ENCODE assay signal across 16 cellular contexts in the genomic region with DNA sequence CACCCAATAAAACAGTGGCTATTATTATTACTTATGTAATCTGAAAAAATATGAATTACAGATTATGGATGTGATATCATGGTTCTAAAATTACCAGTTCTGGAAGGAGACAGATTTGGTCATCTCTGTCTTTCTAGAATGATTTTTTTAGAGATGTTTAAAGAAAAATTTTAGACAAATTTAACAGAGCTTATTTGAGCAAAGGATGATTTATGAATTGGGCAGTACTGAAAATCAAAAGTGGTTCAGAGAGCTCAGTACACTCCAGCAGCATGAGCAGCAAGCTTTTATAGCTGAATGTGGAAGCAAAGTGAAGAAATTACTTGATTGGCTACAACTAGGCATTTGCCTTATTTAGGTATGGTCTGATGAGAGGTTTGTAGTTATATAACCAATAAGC. TPM values are rescaled to one million over a fixed set of nuclear protein-coding genes. Genes with fewer than 3 reads are reported as not detected.
DNase-seq lines count a peak whose midpoint lies in the region; ATAC-seq and TF ChIP-seq lines count a peak whose summit lies in the region.
"Had no signal": no experiment of that assay in that cellular context is flagged by ENCODE, and none has a peak within 500 bp of the region (broad histone marks: within the 10 kb centered on the region; RNA-seq: fewer than 3 reads in every experiment).

No MANE protein-coding gene starts in this region.

- H3K27me3 Mint-ChIP-seq in CD4-positive, CD25-positive, alpha-beta regulatory T cell, result no peaks in the 10 kb centered on the region
- H3K27me3 Mint-ChIP-seq in effector memory CD8-positive, alpha-beta T cell, result no peaks in the 10 kb centered on the region
- H3K27me3 Mint-ChIP-seq in type B pancreatic cell, result no peaks in the 10 kb centered on the region
- H3K27me3 Mint-ChIP-seq in activated naive CD4-positive, alpha-beta T cell treated with anti-CD3 and anti-CD28 coated beads for 36 hours (ENCODE audit: low read depth), result no peaks in the 10 kb centered on the region
- H3K27me3 Mint-ChIP-seq: CD4-positive, alpha-beta memory T cell had no signal

- intact Hi-C loops in activated naive CD4-positive, alpha-beta T cell treated with anti-CD3 and anti-CD28 coated beads for 36 hours (cut with micrococcal nuclease), result no loop called here

- H3K36me3 ChIP-seq in CD4-positive, CD25-positive, alpha-beta regulatory T cell (ENCODE audit: control insufficient read depth, insufficient read depth, low read length), result peaks cover 20% of the 10 kb centered on the region
- peaks cover 0 to 5% of the 10 kb centered on the region in 2 experiments; a peak in 1 of 3 replicates for H3K36me3 ChIP-seq in HEK293 (ENCODE audit: control insufficient read depth in 2 of 2, insufficient read depth in 1 of 2, low read length in 2 of 2)

- POLR2A ChIA-PET in HEK293 (lab: Yijun Ruan, JAX), result interaction anchor here (1.7 kb wide), 1 partner anchor 11 kb away, joined by 4 read pairs; the partner anchor contains the start of gene CAST

- H3K4me3 ChIP-seq in CD4-positive, CD25-positive, alpha-beta regulatory T cell (ENCODE audit: low read depth, low read length), result no peak overlapping the region
- H3K4me3 ChIP-seq in HEK293 (ENCODE audit: low read depth, low read length), result no peak overlapping the region
- H3K4me3 ChIP-seq: A549 had no signal

- TF ChIP-seq CTCF in HEK293 (tag by site-specific recombination; IDR thresholded peaks at IDR 0.05) (no peak), type B pancreatic cell (conservative IDR thresholded peaks at IDR 0.05) (no peak)

- DNase-seq in CD4-positive, CD25-positive, alpha-beta regulatory T cell, result no peak
- DNase-seq in effector memory CD8-positive, alpha-beta T cell, result no peak
- no peak for DNase-seq in epidermal melanocyte (ENCODE audit: insufficient read length, low spot score)
- no peak for DNase-seq in type B pancreatic cell (ENCODE audit: extremely low spot score, unreplicated experiment)
- DNase-seq in activated naive CD4-positive, alpha-beta T cell treated with anti-CD3 and anti-CD28 coated beads for 36 hours, result no peak
- DNase-seq: AML-193; CD4-positive, alpha-beta memory T cell; DMS153; DMS79; GDM1; H9; HFFc6 had no signal

- H3K4me1 ChIP-seq in CD4-positive, CD25-positive, alpha-beta regulatory T cell (ENCODE audit: control insufficient read depth, insufficient read depth, low read length, poor library complexity, severe bottlenecking), result no peaks in the 10 kb centered on the region
- peaks cover 7% of the 10 kb centered on the region; the same call in 1 of the 2 replicates for H3K4me1 ChIP-seq in HEK293 (ENCODE audit: control insufficient read depth, insufficient read depth, low read length)

- H3K4me3 Mint-ChIP-seq in CD4-positive, CD25-positive, alpha-beta regulatory T cell, result no peak overlapping the region
- H3K4me3 Mint-ChIP-seq in effector memory CD8-positive, alpha-beta T cell, result no peak overlapping the region
- H3K4me3 Mint-ChIP-seq in type B pancreatic cell, result no peak overlapping the region
- H3K4me3 Mint-ChIP-seq in activated naive CD4-positive, alpha-beta T cell treated with anti-CD3 and anti-CD28 coated beads for 36 hours, result no peak overlapping the region
- H3K4me3 Mint-ChIP-seq: H9, HFFc6 had no signal

- H3K9me3 ChIP-seq in CD4-positive, CD25-positive, alpha-beta regulatory T cell (ENCODE audit: control insufficient read depth in 2 of 2, low read length in 2 of 2), result no peaks in the 10 kb centered on the region
- no peaks in the 10 kb centered on the region for H3K9me3 ChIP-seq in HEK293 (ENCODE audit: control insufficient read depth, insufficient read depth, low read depth, low read length)
- H3K9me3 ChIP-seq: A549 had no signal

- peak overlapping the region; percentile 27 for H3K27ac ChIP-seq in CD4-positive, CD25-positive, alpha-beta regulatory T cell (ENCODE audit: insufficient read depth, low read length, poor library complexity, severe bottlenecking)
- H3K27ac ChIP-seq in HEK293 (ENCODE audit: extremely low read depth, low read depth, low read length), result no peak overlapping the region
- H3K27ac ChIP-seq: A549, C4-2B, HL-60 had no signal

- peaks cover 20% of the 10 kb centered on the region for H3K36me3 Mint-ChIP-seq in CD4-positive, CD25-positive, alpha-beta regulatory T cell
- H3K36me3 Mint-ChIP-seq in effector memory CD8-positive, alpha-beta T cell (ENCODE audit: insufficient read depth), result peaks cover 39% of the 10 kb centered on the region
- peaks cover 24% of the 10 kb centered on the region for H3K36me3 Mint-ChIP-seq in type B pancreatic cell
- H3K36me3 Mint-ChIP-seq in activated naive CD4-positive, alpha-beta T cell treated with anti-CD3 and anti-CD28 coated beads for 36 hours (ENCODE audit: low read depth), result peaks cover 6% of the 10 kb centered on the region

- CTCF ChIA-PET in HEK293 (lab: Yijun Ruan, JAX), result interaction anchor here (1.6 kb wide), 1 partner anchor 59 kb away, joined by 5 read pairs; no protein-coding TSS in a partner anchor
- CTCF ChIA-PET in activated naive CD4-positive, alpha-beta T cell treated with anti-CD3 and anti-CD28 coated beads for 36 hours (lab: Charles Lee), result interaction anchor here (0.8 to 2.2 kb wide), 2 partner anchors 10 to 59 kb away, joined by 4 to 6 read pairs; no protein-coding TSS in a partner anchor

- no peak for ATAC-seq in CD4-positive, CD25-positive, alpha-beta regulatory T cell (ENCODE audit: low read depth in 2 of 2)
- ATAC-seq in effector memory CD8-positive, alpha-beta T cell (replicated peaks), result peak; percentile 32
- ATAC-seq: A549 had no signal

- no peaks in the 10 kb centered on the region for H3K27me3 ChIP-seq in CD4-positive, CD25-positive, alpha-beta regulatory T cell (ENCODE audit: control insufficient read depth, insufficient read depth, low read length)

- H3K4me1 Mint-ChIP-seq in CD4-positive, CD25-positive, alpha-beta regulatory T cell, result peaks cover 29 to 57% (median 44%) of the 10 kb centered on the region in 4 donors
- H3K4me1 Mint-ChIP-seq in effector memory CD8-positive, alpha-beta T cell (ENCODE audit: low read depth in 2 of 2), result peaks cover 37 to 48% of the 10 kb centered on the region in 2 donors
- peaks cover 22% of the 10 kb centered on the region for H3K4me1 Mint-ChIP-seq in type B pancreatic cell (ENCODE audit: unreplicated experiment)
- H3K4me1 Mint-ChIP-seq in activated naive CD4-positive, alpha-beta T cell treated with anti-CD3 and anti-CD28 coated beads for 36 hours (ENCODE audit: low read depth), result no peaks in the 10 kb centered on the region

- no peak overlapping the region for H3K27ac Mint-ChIP-seq in CD4-positive, CD25-positive, alpha-beta regulatory T cell
- no peak overlapping the region for H3K27ac Mint-ChIP-seq in effector memory CD8-positive, alpha-beta T cell
- no peak overlapping the region for H3K27ac Mint-ChIP-seq in type B pancreatic cell
- no peak overlapping the region for H3K27ac Mint-ChIP-seq in activated naive CD4-positive, alpha-beta T cell treated with anti-CD3 and anti-CD28 coated beads for 36 hours
- H3K27ac Mint-ChIP-seq: H9, HFFc6 had no signal

- no peaks in the 10 kb centered on the region for H3K9me3 Mint-ChIP-seq in CD4-positive, CD25-positive, alpha-beta regulatory T cell
- H3K9me3 Mint-ChIP-seq in effector memory CD8-positive, alpha-beta T cell, result no peaks in the 10 kb centered on the region
- H3K9me3 Mint-ChIP-seq in type B pancreatic cell, result no peaks in the 10 kb centered on the region
- no peaks in the 10 kb centered on the region for H3K9me3 Mint-ChIP-seq in activated naive CD4-positive, alpha-beta T cell treated with anti-CD3 and anti-CD28 coated beads for 36 hours
- H3K9me3 Mint-ChIP-seq: CD4-positive, alpha-beta memory T cell; H9; HFFc6 had no signal

TF ChIP-seq in HEK293, 187 proteins besides CTCF, POLR2A, EP300 and RAD21:
- 0 out of 2 replicates have a peak, but pooled peaks have one; percentile 27 for TF ChIP-seq SP7 (tag by site-specific recombination; IDR thresholded peaks at IDR 0.05)
- TF ChIP-seq KLF9 (tag by site-specific recombination; IDR thresholded peaks at IDR 0.05; ENCODE audit: low read depth), result no peak
- no peak for TF ChIP-seq ZNF280C (tag by site-specific recombination; IDR thresholded peaks at IDR 0.05)
- peak; percentile 96 for TF ChIP-seq ZNF549 (tag by site-specific recombination; IDR thresholded peaks at IDR 0.05)
- TF ChIP-seq ZNF202 (tag by site-specific recombination; IDR thresholded peaks at IDR 0.05; ENCODE audit: borderline replicate concordance), result no peak
- TF ChIP-seq ZNF175 (tag by site-specific recombination; IDR thresholded peaks at IDR 0.05), result no peak

RNA-seq across cellular contexts. Expression of gene CAST, which starts 11.0 kb away (rescaled TPM):
- 374 TPM for total RNA-seq in CD4-positive, CD25-positive, alpha-beta regulatory T cell
- polyA plus RNA-seq in CD4-positive, CD25-positive, alpha-beta regulatory T cell, result 10 to 100 TPM; 37.8 to 53.1 (median 47.2) TPM
- total RNA-seq in type B pancreatic cell (ENCODE audit: low replicate concordance), result 239 and 388 TPM in 2 replicates
- total RNA-seq in activated naive CD4-positive, alpha-beta T cell treated with anti-CD3 and anti-CD28 coated beads for 36 hours, result 100 to 1,000 TPM; 118 to 122 TPM
